ENCODE assay signal across 8 cellular contexts in the genomic region with DNA sequence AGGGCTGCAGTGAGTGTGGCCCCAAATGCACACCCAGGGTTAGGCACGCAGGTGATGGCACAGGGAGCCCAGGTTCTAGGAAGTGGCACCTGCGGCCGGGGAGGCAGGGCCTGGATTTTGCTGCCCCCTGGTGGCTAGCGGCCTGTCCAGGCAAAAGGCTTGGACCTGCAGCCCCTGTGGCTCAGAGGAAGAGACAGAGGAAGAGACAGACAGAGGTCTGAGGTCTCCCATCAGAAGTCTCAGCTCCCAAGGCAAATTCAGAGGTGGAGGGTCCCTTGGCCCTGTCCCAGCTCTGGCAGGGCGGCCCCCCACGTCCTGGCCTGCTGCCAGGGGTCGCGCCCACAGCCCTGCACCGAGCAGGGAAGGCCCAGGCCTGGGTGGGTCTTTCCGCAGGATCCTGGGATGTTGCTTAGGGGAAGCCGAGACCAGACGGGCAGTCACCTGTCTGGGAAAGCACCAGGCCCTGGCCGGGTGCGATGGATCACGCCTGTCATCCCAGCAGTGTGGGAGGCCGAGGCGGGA. TPM values are rescaled to one million over a fixed set of nuclear protein-coding genes. Genes with fewer than 3 reads are reported as not detected.
DNase-seq lines count a peak whose midpoint lies in the region; ATAC-seq and TF ChIP-seq lines count a peak whose summit lies in the region.

No MANE protein-coding gene starts in this region.

- DNase-seq in SK-MEL-5 (ENCODE audit: low read depth, low spot score) (peak; percentile 73), germinal center (ENCODE audit: low spot score) (peak; percentile 83), occipital lobe (lab: John Stamatoyannopoulos, UW) (peak; percentile 58), thoracic aorta (ENCODE audit: low spot score) (no peak)
- peak; percentile 90 for DNase-seq in activated naive CD4-positive, alpha-beta T cell treated with anti-CD3 and anti-CD28 coated beads, Interleukin-2, amount 10 ng/mL, durations not matched to agents 7 days and 5 days

- peaks cover 30% of the 10 kb centered on the region for H3K4me1 Mint-ChIP-seq in activated naive CD4-positive, alpha-beta T cell treated with anti-CD3 and anti-CD28 coated beads, Interleukin-2, amount 10 ng/mL, durations not matched to agents 7 days and 5 days

- H3K27ac ChIP-seq in ACC112 (ENCODE audit: low read depth, low read length) (peak overlapping the region; percentile 42; the same call in 1 of the 2 replicates), thoracic aorta (peak overlapping the region; percentile 94 to 95)

- peak; percentile 95 for TF ChIP-seq CTCF in thoracic aorta (IDR thresholded peaks at IDR 0.05)

- H2AFZ ChIP-seq in ACC112 (ENCODE audit: low read length, unreplicated experiment), result peak overlapping the region; percentile 58

- peaks cover 19% of the 10 kb centered on the region for H3K27me3 Mint-ChIP-seq in activated naive CD4-positive, alpha-beta T cell treated with anti-CD3 and anti-CD28 coated beads, Interleukin-2, amount 10 ng/mL, durations not matched to agents 7 days and 5 days

- ATAC-seq in GM18511 (IDR thresholded peaks at IDR 0.05; ENCODE audit: unreplicated experiment) (peak; percentile 29), thoracic aorta (ENCODE audit: insufficient number of reproducible peaks, low FRiP score, low read depth) (no peak)

- peak; percentile 94 for TF ChIP-seq RAD21 in Ishikawa (IDR thresholded peaks at IDR 0.05; ENCODE audit: low read depth)

- H3K9me3 ChIP-seq in thoracic aorta, result no peaks in the 10 kb centered on the region

- H3K79me2 ChIP-seq in ACC112 (ENCODE audit: control insufficient read depth, insufficient read depth, low read length, unreplicated experiment), result no peaks in the 10 kb centered on the region

- H3K27me3 ChIP-seq in ACC112 (ENCODE audit: insufficient read depth, low read length) (no peaks in the 10 kb centered on the region), thoracic aorta (replicated peaks; ENCODE audit: insufficient read depth) (no peaks in the 10 kb centered on the region)

- H3K4me1 ChIP-seq in ACC112 (ENCODE audit: control insufficient read depth, insufficient read depth, low read length, unreplicated experiment) (peaks cover 17% of the 10 kb centered on the region), thoracic aorta (ENCODE audit: control insufficient read depth in 1 of 2, low read depth in 2 of 2) (peaks cover 16 to 31% of the 10 kb centered on the region in 2 donors)

- peak overlapping the region; percentile 95 for H3K4me3 Mint-ChIP-seq in activated naive CD4-positive, alpha-beta T cell treated with anti-CD3 and anti-CD28 coated beads, Interleukin-2, amount 10 ng/mL, durations not matched to agents 7 days and 5 days

- H3K27ac Mint-ChIP-seq in activated naive CD4-positive, alpha-beta T cell treated with anti-CD3 and anti-CD28 coated beads, Interleukin-2, amount 10 ng/mL, durations not matched to agents 7 days and 5 days, result peak overlapping the region; percentile 97

- H3K36me3 Mint-ChIP-seq in activated naive CD4-positive, alpha-beta T cell treated with anti-CD3 and anti-CD28 coated beads, Interleukin-2, amount 10 ng/mL, durations not matched to agents 7 days and 5 days, result no peaks in the 10 kb centered on the region

- TF ChIP-seq EP300 in Ishikawa (IDR thresholded peaks at IDR 0.05; ENCODE audit: borderline replicate concordance), result no peak

- CTCF ChIA-PET in activated naive CD4-positive, alpha-beta T cell treated with anti-CD3 and anti-CD28 coated beads, Interleukin-2, amount 10 ng/mL, durations not matched to agents 7 days and 5 days (lab: Charles Lee), result interaction anchor here (0.7 to 3.1 kb wide), 14 partner anchors 14 to 353 kb away, joined by 3 to 16 read pairs (median 4); partner anchors contain the start of genes FAAP20, PANK4 and TTC34

- H3K36me3 ChIP-seq in ACC112 (ENCODE audit: insufficient read depth, low read length) (no peaks in the 10 kb centered on the region), thoracic aorta (no peaks in the 10 kb centered on the region)

- H3K4me3 ChIP-seq in ACC112 (ENCODE audit: low read depth, low read length) (peak overlapping the region; percentile 56), thoracic aorta (peak overlapping the region; percentile 64)

- H3K9me3 Mint-ChIP-seq in activated naive CD4-positive, alpha-beta T cell treated with anti-CD3 and anti-CD28 coated beads, Interleukin-2, amount 10 ng/mL, durations not matched to agents 7 days and 5 days, result no peaks in the 10 kb centered on the region

- in situ Hi-C loops in SK-MEL-5 (cut with HindIII; ENCODE audit: low pct_unique_long_range_greater_than_20kb, low sequenced_read_pairs), result no loop called here

TF ChIP-seq in Ishikawa, 13 proteins besides CTCF, POLR2A, EP300 and RAD21:
- TF ChIP-seq, protein P1, sequence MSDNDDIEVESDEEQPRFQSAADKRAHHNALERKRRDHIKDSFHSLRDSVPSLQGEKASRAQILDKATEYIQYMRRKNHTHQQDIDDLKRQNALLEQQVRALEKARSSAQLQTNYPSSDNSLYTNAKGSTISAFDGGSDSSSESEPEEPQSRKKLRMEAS (IDR thresholded peaks at IDR 0.05), result peak; percentile 4; the same call in 1 of the 2 replicates
- TF ChIP-seq NFIC (IDR thresholded peaks at IDR 0.05) (peak; percentile 47), YY1 (IDR thresholded peaks at IDR 0.05; ENCODE audit: low read depth) (0 out of 2 replicates have a peak, but pooled peaks have one; percentile 57), ZBTB7A (IDR thresholded peaks at IDR 0.05; ENCODE audit: low read depth) (peak; percentile 77; the same call in 1 of the 2 replicates), USF1 (IDR thresholded peaks at IDR 0.05) (no peak), REST (IDR thresholded peaks at IDR 0.05; ENCODE audit: low read depth) (no peak)

RNA-seq across cellular contexts. Expression of gene TNFRSF14, which starts 8.0 kb away (rescaled TPM):
- 291 and 303 TPM in 2 replicates for total RNA-seq in SK-MEL-5 (2014; rRNA removed; shearing (Covaris generic))
- 367 and 374 TPM in 2 replicates for polyA plus RNA-seq in SK-MEL-5 (2015; cell fraction: cytosol; rRNA removed)
- 3,409 and 3,543 TPM in 2 replicates for polyA plus RNA-seq in SK-MEL-5 (2015; cell fraction: nucleus; rRNA removed)
- 2.0 TPM for total RNA-seq in occipital lobe
- total RNA-seq in thoracic aorta, result 10 to 100 TPM; 29.6 to 55.6 TPM

RNA-seq across cellular contexts. Expression of gene HES5, which starts 18.1 kb away (rescaled TPM):
- total RNA-seq in SK-MEL-5 (2014; rRNA removed; shearing (Covaris generic)), result not detected in 2 replicates
- not detected in 2 replicates for polyA plus RNA-seq in SK-MEL-5 (2015; cell fraction: cytosol; rRNA removed)
- not detected in 2 replicates for polyA plus RNA-seq in SK-MEL-5 (2015; cell fraction: nucleus; rRNA removed)
- total RNA-seq in occipital lobe (25.4 TPM), thoracic aorta (1 to 10 TPM in 1 of 2 donors, under 1 TPM in 1; 0.27 to 2.7 TPM)

RNA-seq across cellular contexts. Expression of gene PANK4, which starts 21.7 kb away (rescaled TPM):
- total RNA-seq in SK-MEL-5 (2014; rRNA removed; shearing (Covaris generic)), result 10.6 and 16.2 TPM in 2 replicates
- 13.7 and 15.7 TPM in 2 replicates for polyA plus RNA-seq in SK-MEL-5 (2015; cell fraction: cytosol; rRNA removed)
- polyA plus RNA-seq in SK-MEL-5 (2015; cell fraction: nucleus; rRNA removed), result 79.9 and 81.9 TPM in 2 replicates
- total RNA-seq in occipital lobe (26.0 TPM), thoracic aorta (10 to 100 TPM; 27.1 to 32.0 TPM)

RNA-seq across cellular contexts. Expression of gene PRXL2B, which starts 38.4 kb away (rescaled TPM):
- total RNA-seq in SK-MEL-5 (2014; rRNA removed; shearing (Covaris generic)), result 11.4 and 11.7 TPM in 2 replicates
- polyA plus RNA-seq in SK-MEL-5 (2015; cell fraction: cytosol; rRNA removed), result 25.0 and 25.7 TPM in 2 replicates
- 39.2 and 39.3 TPM in 2 replicates for polyA plus RNA-seq in SK-MEL-5 (2015; cell fraction: nucleus; rRNA removed)
- 11.9 TPM for total RNA-seq in occipital lobe
- total RNA-seq in thoracic aorta, result 10 to 100 TPM in 1 of 2 donors, 1 to 10 TPM in 1; 8.3 to 15.2 TPM

Comparison
In these comparisons a context has a peak if more than half of its experiments do, and no peak if none do; other contexts are left out.
1. RNA of gene TNFRSF14, which starts 8.0 kb away (total RNA-seq): 291 to 303 TPM in SK-MEL-5 and 29.6 to 55.6 TPM in thoracic aorta; 2.0 TPM in occipital lobe (single experiment); every median in the first group is over 10 times any median in the second.